In the genomic region with DNA sequence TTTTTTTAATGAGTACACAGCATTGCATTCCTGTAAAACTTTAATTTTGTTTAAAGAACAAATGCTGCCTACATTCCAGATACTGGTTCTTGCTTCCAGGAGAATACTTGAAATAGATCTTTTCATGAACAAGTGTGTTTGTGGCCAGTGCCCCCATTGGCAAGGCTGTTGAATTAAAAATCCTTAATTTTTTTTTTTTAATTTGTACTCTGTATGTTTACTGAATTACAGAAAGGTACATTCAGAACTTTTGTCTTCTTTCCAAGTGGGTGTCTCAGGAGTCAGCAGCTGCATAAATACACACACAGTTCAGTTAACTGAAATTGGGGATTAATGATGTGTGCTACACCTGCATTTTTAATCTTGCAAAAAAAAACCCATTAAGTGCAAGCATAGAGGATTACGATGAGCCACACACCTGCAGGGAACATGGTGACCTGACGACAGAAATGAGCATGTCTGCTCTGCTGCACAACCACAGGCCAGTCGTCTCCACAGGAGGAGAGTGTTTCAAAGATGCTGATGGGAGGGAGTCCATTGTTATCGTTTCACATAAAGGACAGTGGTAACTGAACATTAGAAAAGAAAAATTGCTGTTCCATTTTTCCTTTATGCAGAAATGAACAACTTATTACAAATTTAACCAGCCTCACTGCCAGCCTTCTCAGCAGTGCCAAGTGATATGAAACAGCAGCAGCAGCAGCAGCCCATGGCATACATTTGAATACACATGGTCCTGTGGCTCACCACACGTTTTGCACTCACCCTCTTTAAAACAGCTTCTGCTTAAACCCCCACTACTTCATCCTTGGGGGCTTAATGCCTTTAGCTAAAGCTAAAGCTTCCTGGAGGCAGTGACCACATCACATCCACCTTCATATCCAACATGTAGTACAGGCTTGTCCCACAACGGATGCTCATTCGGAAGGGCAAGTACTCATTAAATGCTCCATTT, we compare ENCODE assay signal across 10 cellular contexts.
DNase-seq lines count a peak whose midpoint lies in the region; ATAC-seq, FAIRE-seq and TF ChIP-seq lines count a peak whose summit lies in the region.
"Had no signal": no experiment of that assay in that cellular context is flagged by ENCODE, and none has a peak within 500 bp of the region (broad histone marks: within the 10 kb centered on the region; RNA-seq: fewer than 3 reads in every experiment).

No MANE protein-coding gene starts in this region.

- WGBS in mammary epithelial cell (ENCODE audit: low coverage, missing lambda C conversion rate), result 23% methylated on average over 7 of the region's 7 CpGs

- no peaks in the 10 kb centered on the region for H3K9me3 ChIP-seq in mammary epithelial cell (replicated peaks; ENCODE audit: insufficient read depth, low read length)
- peaks cover under 1% of the 10 kb centered on the region; the same call in 1 of the 2 replicates for H3K9me3 ChIP-seq in MG63
- no peaks in the 10 kb centered on the region for H3K9me3 ChIP-seq in ascending aorta
- H3K9me3 ChIP-seq: Caco-2 had no signal

- no peak for DNase-seq in GM18507 (ENCODE audit: extremely low spot score, insufficient read length, low read depth)
- no peak for DNase-seq in mammary epithelial cell
- no peak for DNase-seq in MG63
- DNase-seq in ascending aorta (ENCODE audit: low spot score in 2 of 2), result no peak
- no peak for DNase-seq in dorsolateral prefrontal cortex
- no peak for DNase-seq in NCI-H226
- DNase-seq: Caco-2 had no signal

- H3K9ac ChIP-seq in KMS-11, result no peak overlapping the region
- no peak overlapping the region for H3K9ac ChIP-seq in mammary epithelial cell (ENCODE audit: insufficient read depth, low read length)

- CTCF ChIA-PET in mammary epithelial cell (lab: Charles Lee; ENCODE audit: low non-redundant PET), result no interaction called here

- H3K27me3 ChIP-seq in KMS-11 (ENCODE audit: insufficient read depth, low read depth) (no peaks in the 10 kb centered on the region), mammary epithelial cell (ENCODE audit: insufficient read depth, low read length) (no peaks in the 10 kb centered on the region), MG63 (no peaks in the 10 kb centered on the region), ascending aorta (no peaks in the 10 kb centered on the region), dorsolateral prefrontal cortex (no peaks in the 10 kb centered on the region)
- H3K27me3 ChIP-seq: cardiac muscle cell had no signal

- no peaks in the 10 kb centered on the region for H4K20me1 ChIP-seq in KMS-11 (ENCODE audit: insufficient read depth)
- H4K20me1 ChIP-seq in mammary epithelial cell (ENCODE audit: insufficient read depth, low read length), result no peaks in the 10 kb centered on the region

- TF ChIP-seq CTCF in KMS-11 (conservative IDR thresholded peaks at IDR 0.05; ENCODE audit: low read depth, low read length) (no peak), mammary epithelial cell (conservative IDR thresholded peaks at IDR 0.05 in 1 of 2, IDR thresholded peaks at IDR 0.05 in 1 of 2; ENCODE audit: extremely low read depth in 1 of 2, insufficient read depth in 1 of 2, low read depth in 1 of 2, low read length in 2 of 2) (no peak), ascending aorta (IDR thresholded peaks at IDR 0.05) (no peak), dorsolateral prefrontal cortex (IDR thresholded peaks at IDR 0.05 in 54 of 56, conservative IDR thresholded peaks at IDR 0.05 in 2 of 56; ENCODE audit: low read depth in 1 of 56, partially characterized antibody in 56 of 56) (no peak)

- H3K36me3 ChIP-seq in KMS-11 (ENCODE audit: insufficient read depth) (no peaks in the 10 kb centered on the region), mammary epithelial cell (ENCODE audit: insufficient read depth, low read length) (no peaks in the 10 kb centered on the region), MG63 (no peaks in the 10 kb centered on the region), ascending aorta (no peaks in the 10 kb centered on the region)
- H3K36me3 ChIP-seq: cardiac muscle cell had no signal

- H3K4me2 ChIP-seq in KMS-11, result 0 out of 2 replicates have a peak overlapping the region, but pooled peaks have one; percentile 2
- no peak overlapping the region for H3K4me2 ChIP-seq in mammary epithelial cell (ENCODE audit: insufficient read depth, low read depth, low read length)

- ATAC-seq in GM21786 (IDR thresholded peaks at IDR 0.05; ENCODE audit: unreplicated experiment), result peak; percentile 40

- dilution Hi-C loops in mammary epithelial cell (cut with HindIII; ENCODE audit: low sequenced_read_pairs), result no loop called here

- no TSS peak for BruUV-seq in mammary epithelial cell (replicated peaks; lab: Mats Ljungman, UMichigan)

- peaks cover 28% of the 10 kb centered on the region for H3K4me1 ChIP-seq in KMS-11 (ENCODE audit: low read depth, poor library complexity, severe bottlenecking)
- no peaks in the 10 kb centered on the region for H3K4me1 ChIP-seq in mammary epithelial cell (ENCODE audit: insufficient read depth, low read length)
- H3K4me1 ChIP-seq in ascending aorta, result no peaks in the 10 kb centered on the region
- H3K4me1 ChIP-seq: Caco-2 had no signal

- no peak overlapping the region for H2AFZ ChIP-seq in KMS-11 (ENCODE audit: low read depth)
- peak overlapping the region; percentile 60 for H2AFZ ChIP-seq in mammary epithelial cell (ENCODE audit: low read depth, low read length)

- FAIRE-seq in GM18507 (lab: Jason Lieb, UNC), result peak; percentile 67

- H3K79me2 ChIP-seq in KMS-11 (ENCODE audit: insufficient read depth, low read depth), result no peaks in the 10 kb centered on the region
- no peaks in the 10 kb centered on the region for H3K79me2 ChIP-seq in mammary epithelial cell (ENCODE audit: insufficient read depth, low read length)

- intact Hi-C loops in mammary epithelial cell (cut with micrococcal nuclease), result no loop called here
- intact Hi-C loops in ascending aorta (cut with DNase I), result no loop called here
- intact Hi-C loops in dorsolateral prefrontal cortex (cut with DNase I), result no loop called here

- in situ Hi-C loops in mammary epithelial cell (cut with MboI; ENCODE audit: low sequenced_read_pairs in 2 of 2), result no loop called here

- H3K27ac ChIP-seq in KMS-11 (no peak overlapping the region), mammary epithelial cell (ENCODE audit: insufficient read depth, low read depth, low read length) (no peak overlapping the region), ascending aorta (no peak overlapping the region), dorsolateral prefrontal cortex (no peak overlapping the region)
- H3K27ac ChIP-seq: cardiac muscle cell had no signal

- H3K4me3 ChIP-seq in KMS-11 (IDR thresholded peaks at IDR 0.05; ENCODE audit: insufficient read depth, low read depth, low read length) (no peak overlapping the region), mammary epithelial cell (replicated peaks in 1 of 3; ENCODE audit: insufficient read depth in 1 of 3, low read depth in 2 of 3, low read length in 3 of 3) (no peak overlapping the region), MG63 (no peak overlapping the region), ascending aorta (no peak overlapping the region), dorsolateral prefrontal cortex (no peak overlapping the region)
- H3K4me3 ChIP-seq: cardiac muscle cell had no signal
